ENCODE assay signal across 2 cellular contexts in the genomic region with DNA sequence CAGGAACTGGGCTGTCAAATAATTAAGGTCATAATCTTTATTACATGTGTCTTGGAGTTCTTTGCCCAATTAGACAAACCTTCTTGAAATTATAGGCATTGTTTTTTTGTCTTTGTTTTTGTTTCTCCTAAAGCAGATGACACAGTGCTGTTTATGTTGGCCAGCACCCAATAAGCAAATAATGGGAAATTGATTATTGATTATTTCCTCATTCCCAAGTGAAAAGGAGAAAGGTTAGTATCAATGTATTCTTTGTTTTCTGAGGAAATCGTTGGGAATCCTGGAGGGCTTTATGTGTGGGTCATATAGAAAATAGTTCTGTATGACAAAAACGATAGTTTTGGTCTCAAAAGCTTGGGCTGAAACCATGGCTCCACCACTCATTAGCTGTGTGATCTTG.
TF ChIP-seq lines count a peak whose summit lies in the region.

No MANE protein-coding gene starts in this region.

TF ChIP-seq in A549, 52 proteins besides CTCF, POLR2A, EP300 and RAD21:
- TF ChIP-seq HMGXB4 (CRISPR knock-in tag; IDR thresholded peaks at IDR 0.05; ENCODE audit: borderline replicate concordance): no peak
- no peak for TF ChIP-seq REST (IDR thresholded peaks at IDR 0.05)
- no peak for TF ChIP-seq NR3C1 (IDR thresholded peaks at IDR 0.05)
- TF ChIP-seq EHF (CRISPR knock-in tag; IDR thresholded peaks at IDR 0.05): no peak
- no peak for TF ChIP-seq JUN (IDR thresholded peaks at IDR 0.05)
- TF ChIP-seq FOXS1 (CRISPR knock-in tag; IDR thresholded peaks at IDR 0.05): peak; percentile 46; the same call in 1 of the 2 replicates
- no peak for TF ChIP-seq BHLHE40 (IDR thresholded peaks at IDR 0.05; ENCODE audit: low read depth, low read length)

TF ChIP-seq in K562, 482 proteins besides CTCF, POLR2A, EP300 and RAD21:
- TF ChIP-seq, protein P1, sequence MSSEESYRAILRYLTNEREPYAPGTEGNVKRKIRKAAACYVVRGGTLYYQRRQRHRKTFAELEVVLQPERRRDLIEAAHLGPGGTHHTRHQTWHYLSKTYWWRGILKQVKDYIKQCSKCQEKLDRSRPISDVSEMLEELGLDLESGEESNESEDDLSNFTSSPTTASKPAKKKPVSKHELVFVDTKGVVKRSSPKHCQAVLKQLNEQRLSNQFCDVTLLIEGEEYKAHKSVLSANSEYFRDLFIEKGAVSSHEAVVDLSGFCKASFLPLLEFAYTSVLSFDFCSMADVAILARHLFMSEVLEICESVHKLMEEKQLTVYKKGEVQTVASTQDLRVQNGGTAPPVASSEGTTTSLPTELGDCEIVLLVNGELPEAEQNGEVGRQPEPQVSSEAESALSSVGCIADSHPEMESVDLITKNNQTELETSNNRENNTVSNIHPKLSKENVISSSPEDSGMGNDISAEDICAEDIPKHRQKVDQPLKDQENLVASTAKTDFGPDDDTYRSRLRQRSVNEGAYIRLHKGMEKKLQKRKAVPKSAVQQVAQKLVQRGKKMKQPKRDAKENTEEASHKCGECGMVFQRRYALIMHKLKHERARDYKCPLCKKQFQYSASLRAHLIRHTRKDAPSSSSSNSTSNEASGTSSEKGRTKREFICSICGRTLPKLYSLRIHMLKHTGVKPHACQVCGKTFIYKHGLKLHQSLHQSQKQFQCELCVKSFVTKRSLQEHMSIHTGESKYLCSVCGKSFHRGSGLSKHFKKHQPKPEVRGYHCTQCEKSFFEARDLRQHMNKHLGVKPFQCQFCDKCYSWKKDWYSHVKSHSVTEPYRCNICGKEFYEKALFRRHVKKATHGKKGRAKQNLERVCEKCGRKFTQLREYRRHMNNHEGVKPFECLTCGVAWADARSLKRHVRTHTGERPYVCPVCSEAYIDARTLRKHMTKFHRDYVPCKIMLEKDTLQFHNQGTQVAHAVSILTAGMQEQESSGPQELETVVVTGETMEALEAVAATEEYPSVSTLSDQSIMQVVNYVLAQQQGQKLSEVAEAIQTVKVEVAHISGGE (CRISPR knock-in tag; IDR thresholded peaks at IDR 0.05): peak in 1 of 3 experiments; percentile 60; a peak in 2 of 6 replicates
- TF ChIP-seq SMAD2 (IDR thresholded peaks at IDR 0.05; ENCODE audit: low read depth, low read length) (no peak), MAFK (IDR thresholded peaks at IDR 0.05; ENCODE audit: low read length) (no peak), COPS2 (conservative IDR thresholded peaks at IDR 0.05) (no peak), PYGO2 (tag; IDR thresholded peaks at IDR 0.05) (no peak), EWSR1 (IDR thresholded peaks at IDR 0.05; ENCODE audit: borderline replicate concordance, low read depth, partially characterized antibody) (peak; percentile 47), NFE2 (IDR thresholded peaks at IDR 0.05; ENCODE audit: low read depth) (no peak), GTF3C2 (IDR thresholded peaks at IDR 0.05; ENCODE audit: borderline replicate concordance, extremely low read depth, insufficient read length) (no peak), ZNF133 (CRISPR knock-in tag; IDR thresholded peaks at IDR 0.05) (no peak)
